ENCODE assay signal across 17 cellular contexts in the genomic region with DNA sequence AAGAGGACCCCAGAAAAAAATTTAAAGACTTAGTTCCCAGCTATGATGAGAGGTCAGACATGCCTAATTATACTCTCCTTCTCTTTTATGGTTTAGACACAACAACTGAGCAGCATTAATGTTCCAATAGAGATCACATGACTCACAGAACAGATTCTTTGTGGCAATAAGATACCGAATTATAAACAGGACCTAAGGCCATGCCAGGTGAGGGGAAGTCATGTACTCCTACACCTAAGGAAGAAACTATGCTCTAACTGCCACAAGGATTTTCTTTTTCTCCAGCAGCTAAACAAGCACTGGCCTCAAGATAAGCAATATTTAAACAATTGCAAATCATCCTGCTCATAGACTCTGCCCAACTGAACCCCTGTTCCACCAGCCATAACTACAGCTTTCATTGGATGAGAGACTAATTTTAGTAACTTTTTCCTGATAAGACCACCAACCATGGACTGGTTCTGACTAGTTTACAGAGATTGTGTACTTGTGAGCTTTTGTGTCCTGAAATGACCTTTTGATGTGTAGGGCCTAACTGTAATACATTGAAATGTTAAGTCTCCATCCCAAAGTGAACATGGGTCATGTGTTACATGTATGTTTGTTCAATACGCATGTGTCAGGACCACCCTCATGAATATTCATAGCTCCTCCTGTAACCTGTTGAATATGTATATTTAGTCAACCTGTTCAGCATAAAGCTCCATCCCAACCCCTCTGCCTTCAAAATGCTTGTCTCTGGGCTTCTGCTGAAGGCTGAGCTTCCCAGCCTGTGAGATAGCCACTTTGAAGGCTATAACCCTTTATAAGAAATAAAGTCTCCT.
"Had no signal": no experiment of that assay in that cellular context is flagged by ENCODE, and none has a peak within 500 bp of the region (broad histone marks: within the 10 kb centered on the region; RNA-seq: fewer than 3 reads in every experiment).

No MANE protein-coding gene starts in this region.

- H3K27me3 Mint-ChIP-seq: activated naive CD8-positive, alpha-beta T cell treated with anti-CD3 and anti-CD28 coated beads, Interleukin-2, amount 10 ng/mL, durations not matched to agents 7 days and 5 days; effector memory CD8-positive, alpha-beta T cell; stimulated activated naive CD8-positive, alpha-beta T cell treated with anti-CD3 and anti-CD28 coated beads, Interleukin-15, Interleukin-2, amounts not matched to agents 100 ng/mL and 50 ng/mL, for 24 hours had no signal

- H3K36me3 ChIP-seq: transverse colon, vagina, WERI-Rb-1 had no signal

- H3K9me3 Mint-ChIP-seq: activated naive CD8-positive, alpha-beta T cell treated with anti-CD3 and anti-CD28 coated beads, Interleukin-2, amount 10 ng/mL, durations not matched to agents 7 days and 5 days; effector memory CD8-positive, alpha-beta T cell; mesothelial cell of epicardium; nephron progenitor cell; stimulated activated naive CD8-positive, alpha-beta T cell treated with anti-CD3 and anti-CD28 coated beads, Interleukin-15, Interleukin-2, amounts not matched to agents 100 ng/mL and 50 ng/mL, for 24 hours had no signal

- DNase-seq: activated CD4-positive, alpha-beta T cell treated with anti-CD3 and anti-CD28 coated beads, Interleukin-2, amount 50 U/mL, for 48 hours; activated naive CD8-positive, alpha-beta T cell treated with anti-CD3 and anti-CD28 coated beads, Interleukin-2, amount 10 ng/mL, durations not matched to agents 7 days and 5 days; amygdala; body of pancreas; caudate nucleus; effector memory CD8-positive, alpha-beta T cell; foreskin melanocyte; nephron progenitor cell; nucleus accumbens; stimulated activated CD4-positive, alpha-beta T cell treated with anti-CD3 and anti-CD28 coated beads, Interleukin-2, amount 100 ng/mL, for 24 hours; transverse colon; WERI-Rb-1 had no signal

- H3K27ac Mint-ChIP-seq: activated naive CD8-positive, alpha-beta T cell treated with anti-CD3 and anti-CD28 coated beads, Interleukin-2, amount 10 ng/mL, durations not matched to agents 7 days and 5 days; effector memory CD8-positive, alpha-beta T cell; mesothelial cell of epicardium; nephron progenitor cell; stimulated activated naive CD8-positive, alpha-beta T cell treated with anti-CD3 and anti-CD28 coated beads, Interleukin-15, Interleukin-2, amounts not matched to agents 100 ng/mL and 50 ng/mL, for 24 hours had no signal

- H3K27ac ChIP-seq: transverse colon, vagina, WERI-Rb-1 had no signal

- H3K36me3 Mint-ChIP-seq: mesothelial cell of epicardium had no signal

- H3K4me3 Mint-ChIP-seq: activated naive CD8-positive, alpha-beta T cell treated with anti-CD3 and anti-CD28 coated beads, Interleukin-2, amount 10 ng/mL, durations not matched to agents 7 days and 5 days; effector memory CD8-positive, alpha-beta T cell; mesothelial cell of epicardium; nephron progenitor cell; stimulated activated naive CD8-positive, alpha-beta T cell treated with anti-CD3 and anti-CD28 coated beads, Interleukin-15, Interleukin-2, amounts not matched to agents 100 ng/mL and 50 ng/mL, for 24 hours had no signal

- H3K4me1 ChIP-seq: body of pancreas had no signal

- H3K4me3 ChIP-seq: body of pancreas, lung, transverse colon, vagina had no signal

- H3K27me3 ChIP-seq: body of pancreas, transverse colon, vagina had no signal

- H3K9me3 ChIP-seq: body of pancreas, transverse colon, vagina had no signal

- ATAC-seq: body of pancreas; effector memory CD8-positive, alpha-beta T cell; left lobe of liver had no signal
